Comparison of ENCODE assay signal across 8 cellular contexts in the genomic region with DNA sequence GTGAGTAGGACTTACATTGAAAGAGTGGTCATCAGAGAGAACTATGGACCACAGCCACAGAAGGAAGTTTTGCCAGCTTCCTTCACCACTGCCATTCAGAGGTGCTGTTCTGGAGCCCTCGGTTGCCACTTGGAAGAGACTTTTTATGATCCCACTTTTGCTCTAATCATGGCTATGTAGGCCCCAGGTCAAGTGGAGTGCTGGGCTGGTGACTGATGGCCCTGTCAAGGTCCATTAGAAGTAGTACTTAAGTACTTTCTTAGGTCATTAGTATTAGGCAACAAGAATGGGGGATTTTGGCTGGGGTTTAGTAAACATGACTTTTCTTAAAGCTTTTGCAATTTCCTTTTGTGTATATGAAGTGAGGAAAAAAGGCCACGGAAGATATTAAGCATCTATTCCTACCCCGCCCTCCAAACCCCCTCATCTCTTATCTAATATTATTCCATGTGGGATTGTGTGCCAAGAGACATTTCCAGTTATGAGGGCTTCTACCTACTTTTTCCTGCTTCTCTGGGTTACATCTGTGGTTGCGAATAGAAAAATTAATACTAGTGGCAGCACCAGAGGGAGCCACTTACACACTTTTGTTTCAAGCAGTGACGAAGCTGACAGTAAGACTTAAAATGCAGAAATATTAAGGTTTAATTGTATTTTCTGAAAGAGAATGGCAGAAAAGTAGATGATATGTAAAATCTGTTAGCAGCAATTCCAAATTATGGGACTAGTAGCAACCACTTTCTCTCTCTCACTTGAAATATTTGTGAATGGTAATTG. TPM values are rescaled to one million over a fixed set of nuclear protein-coding genes. Genes with fewer than 3 reads are reported as not detected.
A peak's percentile ranks its signal among the peaks of the same experiment; 100 is the strongest.
DNase-seq lines count a peak whose midpoint lies in the region; ATAC-seq and TF ChIP-seq lines count a peak whose summit lies in the region.

No MANE protein-coding gene starts in this region.

- no peak overlapping the region for H3K4me2 ChIP-seq in osteoblast (ENCODE audit: insufficient read depth, low read length)

- H3K4me1 ChIP-seq in osteoblast (ENCODE audit: insufficient read depth, low read length), result no peaks in the 10 kb centered on the region

- intact Hi-C loops in Right ventricle myocardium superior (cut with DNase I), result loop anchor here (10.0 kb wide), 1 partner anchor 143 kb away; no protein-coding TSS in a partner anchor
- intact Hi-C loops in cardiac septum (cut with DNase I), result loop anchor here (5.0 kb wide), 1 partner anchor 141 kb away; no protein-coding TSS in a partner anchor

- H3K4me3 ChIP-seq in osteoblast (ENCODE audit: insufficient read depth, low read length), result no peak overlapping the region

- no peak overlapping the region for H2AFZ ChIP-seq in osteoblast (ENCODE audit: low read length)

- ATAC-seq in Right ventricle myocardium superior (ENCODE audit: poor library complexity) (peak; percentile 90), HG03378 (IDR thresholded peaks at IDR 0.05; ENCODE audit: unreplicated experiment) (no peak)

- H3K79me2 ChIP-seq in osteoblast (ENCODE audit: insufficient read depth, low read length), result no peaks in the 10 kb centered on the region

- H3K36me3 ChIP-seq in osteoblast (ENCODE audit: insufficient read depth, low read length), result no peaks in the 10 kb centered on the region

- no peaks in the 10 kb centered on the region for H3K27me3 ChIP-seq in osteoblast (ENCODE audit: insufficient read depth, low read length)

- DNase-seq in Right ventricle myocardium superior, result no peak
- no peak for DNase-seq in cardiac septum (ENCODE audit: low spot score)
- peak; percentile 43 for DNase-seq in NCI-H774 (lab: John Stamatoyannopoulos, UW)
- DNase-seq in epidermal melanocyte (ENCODE audit: insufficient read length, low spot score), result peak; percentile 46
- DNase-seq in osteoblast (ENCODE audit: insufficient read length, low spot score, missing footprints), result peak; percentile 68
- no peak for DNase-seq in NOMO-1 treated with dmso at 0.1 percent for 144 hours (lab: John Stamatoyannopoulos, UW; ENCODE audit: unreplicated experiment)
- no peak for DNase-seq in activated T-cell treated with anti-CD3 and anti-CD28 coated beads, Interleukin-2, amount 50 U/mL, for 48 hours

- no peak overlapping the region for H3K27ac ChIP-seq in osteoblast (ENCODE audit: low read depth, low read length)

- TF ChIP-seq CTCF in osteoblast (IDR thresholded peaks at IDR 0.05; ENCODE audit: extremely low read depth, low read depth, low read length), result peak; percentile 49

- H3K9me3 ChIP-seq in osteoblast (ENCODE audit: low read depth, low read length), result no peaks in the 10 kb centered on the region

- H4K20me1 ChIP-seq in osteoblast (ENCODE audit: insufficient read depth, low read length), result no peaks in the 10 kb centered on the region

RNA-seq across cellular contexts. Expression of a gene that starts 13.9 kb away (rescaled TPM):
- 7.8 TPM for total RNA-seq in Right ventricle myocardium superior
- total RNA-seq in cardiac septum, result 18.3 TPM
- total RNA-seq in osteoblast, result 7.7 and 9.0 TPM in 2 replicates

Comparison
In these comparisons a context has a peak if more than half of its experiments do, and no peak if none do; other contexts are left out.
1. DNase-seq: peak in NCI-H774 (single experiment), epidermal melanocyte (single experiment) and osteoblast (single experiment); none in Right ventricle myocardium superior (single experiment), cardiac septum (single experiment), NOMO-1 treated with dmso at 0.1 percent for 144 hours (single experiment) and activated T-cell treated with anti-CD3 and anti-CD28 coated beads, Interleukin-2, amount 50 U/mL, for 48 hours (0 of 2).